In genomic region chr1:46708121-46708520, GRCh38 we compare ENCODE assay signal across 42 cellular contexts. TPM values are rescaled to one million over a fixed set of nuclear protein-coding genes. Genes with fewer than 3 reads are reported as not detected.
"Had no signal": no experiment of that assay in that cellular context is flagged by ENCODE, and none has a peak within 500 bp of the region (broad histone marks: within the 10 kb centered on the region; RNA-seq: fewer than 3 reads in every experiment).

No MANE protein-coding gene starts in this region.

- H3K27ac Mint-ChIP-seq: activated B cell treated with CpG ODN at 0.5 μM for 24 hours; activated CD4-positive, alpha-beta memory T cell treated with anti-CD3 and anti-CD28 coated beads for 36 hours; activated naive CD4-positive, alpha-beta T cell treated with anti-CD3 and anti-CD28 coated beads, Interleukin-2, amount 10 ng/mL, durations not matched to agents 7 days and 5 days; activated naive CD8-positive, alpha-beta T cell treated with anti-CD3 and anti-CD28 coated beads, Interleukin-2, amount 50 U/mL, for 24 hours; activated T-helper 1 cell treated with anti-CD3 and anti-CD28 coated beads, Interleukin-12 subunit alpha, Interleukin-12 subunit beta, Interleukin-2, Interleukin-4 antibody, amounts not matched to agents 30 ng/mL and 10 ng/mL and 1 ng/mL, durations not matched to agents 14 hours and 24 hours and 36 hours; T-cell had no signal

- H3K9me3 ChIP-seq: Peyer's patch had no signal

- H3K4me3 Mint-ChIP-seq: activated B cell treated with CpG ODN at 0.5 μM for 24 hours; activated CD4-positive, alpha-beta memory T cell treated with anti-CD3 and anti-CD28 coated beads for 36 hours; activated naive CD4-positive, alpha-beta T cell treated with anti-CD3 and anti-CD28 coated beads, Interleukin-2, amount 10 ng/mL, durations not matched to agents 7 days and 5 days; activated naive CD8-positive, alpha-beta T cell; activated naive CD8-positive, alpha-beta T cell treated with anti-CD3 and anti-CD28 coated beads, Interleukin-2, amount 50 U/mL, for 24 hours; activated T-cell treated with anti-CD3 and anti-CD28 coated beads, Interleukin-2, amount 50 U/mL, for 4 hours; activated T-helper 1 cell treated with anti-CD3 and anti-CD28 coated beads, Interleukin-12 subunit alpha, Interleukin-12 subunit beta, Interleukin-2, Interleukin-4 antibody, amounts not matched to agents 30 ng/mL and 10 ng/mL and 1 ng/mL, durations not matched to agents 14 hours and 24 hours and 36 hours; central memory CD8-positive, alpha-beta T cell; T-cell had no signal

- H3K9me3 Mint-ChIP-seq: activated B cell treated with CpG ODN at 0.5 μM for 24 hours; activated CD4-positive, alpha-beta memory T cell treated with anti-CD3 and anti-CD28 coated beads for 36 hours; activated naive CD4-positive, alpha-beta T cell treated with anti-CD3 and anti-CD28 coated beads, Interleukin-2, amount 10 ng/mL, durations not matched to agents 7 days and 5 days; activated naive CD8-positive, alpha-beta T cell treated with anti-CD3 and anti-CD28 coated beads, Interleukin-2, amount 50 U/mL, for 24 hours; activated T-cell treated with anti-CD3 and anti-CD28 coated beads, Interleukin-2, amount 50 U/mL, for 4 hours; activated T-helper 1 cell treated with anti-CD3 and anti-CD28 coated beads, Interleukin-12 subunit alpha, Interleukin-12 subunit beta, Interleukin-2, Interleukin-4 antibody, amounts not matched to agents 30 ng/mL and 10 ng/mL and 1 ng/mL, durations not matched to agents 14 hours and 24 hours and 36 hours; central memory CD8-positive, alpha-beta T cell; T-cell had no signal

- DNase-seq: activated B cell treated with CpG ODN at 0.5 μM for 24 hours; activated CD4-positive, alpha-beta memory T cell treated with anti-CD3 and anti-CD28 coated beads for 36 hours; activated CD4-positive, alpha-beta T cell treated with anti-CD3 and anti-CD28 coated beads for 4 hours; activated CD4-positive, alpha-beta T cell treated with anti-CD3 and anti-CD28 coated beads, Interleukin-2, amount 50 U/mL, for 1 hour; activated CD4-positive, CD25-positive, alpha-beta regulatory T cell treated with anti-CD3 and anti-CD28 coated beads, Interleukin-2, amount 50 U/mL, for 72 hours; activated CD8-positive, alpha-beta memory T cell treated with anti-CD3 and anti-CD28 coated beads, Interleukin-2, amount 50 U/mL, for 4 hours; activated effector memory CD4-positive, alpha-beta T cell treated with Interleukin-2 at 50 U/mL for 16 hours; activated naive CD4-positive, alpha-beta T cell treated with anti-CD3 and anti-CD28 coated beads, Interleukin-2, amount 10 ng/mL, durations not matched to agents 7 days and 5 days; activated naive CD8-positive, alpha-beta T cell treated with anti-CD3 and anti-CD28 coated beads, Interleukin-2, amount 50 U/mL, for 24 hours; activated T-cell treated with anti-CD3 and anti-CD28 coated beads for 4 hours; activated T-cell treated with anti-CD3 and anti-CD28 coated beads, Interleukin-2, amount 50 U/mL, for 4 hours; amniotic stem cell; aorta; brain microvascular endothelial cell; Karpas-422; KBM-7; MM.1S; MV-4-11; NCI-H1092; NCI-H1436 treated with DMSO at 0.1 percent for 48 hours; NCI-H1694 treated with DMSO at 0.1 percent for 48 hours; NCI-H2029 treated with DMSO at 0.1 percent for 48 hours; NCI-H2107; NCI-H2171; NCI-H510A; NCI-H526; NCI-H748 treated with DMSO at 0.1 percent for 48 hours; NK-92 treated with Interleukin-12 subunit alpha and Interleukin-12 subunit beta, amount 100 ng/mL, for 24 hours; PC-3; Peyer's patch; RPMI8226; SHP77 treated with DMSO at 0.1 percent for 48 hours; T-cell; T-helper 2 cell; T-helper 9 cell had no signal

- ATAC-seq: activated naive CD8-positive, alpha-beta T cell treated with anti-CD3 and anti-CD28 coated beads, Interleukin-2, amount 50 U/mL, for 24 hours; activated T-cell treated with anti-CD3 and anti-CD28 coated beads, Interleukin-2, amount 50 U/mL, for 4 hours; PC-3; SK-N-SH treated with all-trans-retinoic acid at 6 μM for 48 hours; T-cell had no signal

- H3K4me3 ChIP-seq: cardiac muscle cell, Peyer's patch had no signal

- H3K27me3 ChIP-seq: brain microvascular endothelial cell, cardiac muscle cell, Peyer's patch had no signal

- H3K27ac ChIP-seq: brain microvascular endothelial cell, cardiac muscle cell, Peyer's patch, VCaP had no signal

- H3K27me3 Mint-ChIP-seq: activated B cell treated with CpG ODN at 0.5 μM for 24 hours; activated CD4-positive, alpha-beta memory T cell treated with anti-CD3 and anti-CD28 coated beads for 36 hours; activated naive CD4-positive, alpha-beta T cell treated with anti-CD3 and anti-CD28 coated beads, Interleukin-2, amount 10 ng/mL, durations not matched to agents 7 days and 5 days; activated naive CD8-positive, alpha-beta T cell; activated naive CD8-positive, alpha-beta T cell treated with anti-CD3 and anti-CD28 coated beads, Interleukin-2, amount 50 U/mL, for 24 hours; central memory CD8-positive, alpha-beta T cell; T-cell had no signal

RNA-seq across cellular contexts. Expression of gene TEX38, which starts 36.5 kb away (rescaled TPM):
- total RNA-seq: activated B cell treated with CpG ODN at 0.5 μM for 24 hours; activated T-cell treated with anti-CD3 and anti-CD28 coated beads, Interleukin-2, amount 50 U/mL, for 4 hours; aorta; PC-3; Peyer's patch; SK-MEL-5; T-cell had no signal
- polyA plus RNA-seq: aorta had no signal
